1 cellular context compared by ENCODE assay signal in genomic region chr6:166058064-166058739, GRCh38.
TF ChIP-seq lines count a peak whose summit lies in the region.

No MANE protein-coding gene starts in this region.

TF ChIP-seq in GM23338, 12 proteins besides CTCF, POLR2A, EP300 and RAD21 (continued from another document):
- TF ChIP-seq POLR2AphosphoS5 (IDR thresholded peaks at IDR 0.05; ENCODE audit: low read depth) (no peak), NANOG (IDR thresholded peaks at IDR 0.05; ENCODE audit: borderline replicate concordance) (no peak), REST (IDR thresholded peaks at IDR 0.05; ENCODE audit: unreplicated experiment) (no peak), EZH2phosphoT487 (IDR thresholded peaks at IDR 0.05; ENCODE audit: unreplicated experiment) (no peak)
